18 cellular contexts compared by ENCODE assay signal in the genomic region with DNA sequence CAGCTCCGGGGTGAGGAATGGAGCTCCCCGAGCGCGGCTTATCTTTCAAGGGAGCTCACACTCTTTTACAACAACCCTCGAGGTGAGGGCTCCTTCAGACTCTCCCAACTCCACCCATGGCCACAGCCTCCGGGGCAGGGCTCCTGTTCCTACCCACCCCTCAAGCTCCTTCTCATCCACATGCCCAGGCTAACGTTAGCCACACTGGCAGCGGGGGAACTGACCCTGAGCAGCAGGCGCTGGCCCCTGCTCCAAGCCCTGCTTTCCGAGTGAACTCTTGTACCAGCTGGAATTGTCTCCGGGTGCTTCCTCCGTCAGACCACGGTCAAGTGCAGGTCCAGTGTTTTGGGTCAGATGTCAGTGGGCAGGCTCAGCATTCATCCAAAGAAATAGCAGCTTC.
DNase-seq lines count a peak whose midpoint lies in the region; FAIRE-seq and TF ChIP-seq lines count a peak whose summit lies in the region.
"Had no signal": no experiment of that assay in that cellular context is flagged by ENCODE, and none has a peak within 500 bp of the region (broad histone marks: within the 10 kb centered on the region; RNA-seq: fewer than 3 reads in every experiment).

No MANE protein-coding gene starts in this region.

- H2BK20ac ChIP-seq in H1 (ENCODE audit: low read length), result no peak overlapping the region

- H3K18ac ChIP-seq in H1 (ENCODE audit: extremely low read depth, low read length) (no peak overlapping the region), neuronal stem cell (ENCODE audit: low read length) (peak overlapping the region; percentile 24)

- no peak overlapping the region for H2BK12ac ChIP-seq in H1 (ENCODE audit: low read depth, low read length)
- H2BK12ac ChIP-seq in neuronal stem cell (ENCODE audit: low read length), result no peak overlapping the region

- H3K36me3 ChIP-seq in H1 (ENCODE audit: control insufficient read depth in 2 of 4, insufficient read depth in 4 of 4, low read length in 3 of 4) (no peaks in the 10 kb centered on the region), neuronal stem cell (replicated peaks in 1 of 2; ENCODE audit: control insufficient read depth in 2 of 2, insufficient read depth in 2 of 2, low read length in 2 of 2) (no peaks in the 10 kb centered on the region)
- H3K36me3 ChIP-seq: HAP-1 had no signal

- no peak overlapping the region for H3K14ac ChIP-seq in H1 (ENCODE audit: insufficient read length)
- no peak overlapping the region for H3K14ac ChIP-seq in neuronal stem cell (ENCODE audit: low read length)

- H3K79me2 ChIP-seq in H1 (ENCODE audit: control insufficient read depth in 1 of 2, insufficient read depth in 2 of 2, low read length in 2 of 2), result no peaks in the 10 kb centered on the region

- H2BK15ac ChIP-seq in H1 (ENCODE audit: low read length) (no peak overlapping the region), neuronal stem cell (ENCODE audit: low read length) (no peak overlapping the region)

- POLR2A ChIA-PET in H1 (lab: Charles Lee; ENCODE audit: partially characterized antibody), result no interaction called here

- H3K27me3 ChIP-seq in H1 (replicated peaks in 1 of 4; ENCODE audit: control insufficient read depth in 3 of 4, extremely low read depth in 1 of 4, insufficient read depth in 3 of 4, low read length in 3 of 4) (no peaks in the 10 kb centered on the region; a peak in 1 of 7 replicates), neuronal stem cell (ENCODE audit: control insufficient read depth in 3 of 3, insufficient read depth in 3 of 3, low read depth in 1 of 3, low read length in 3 of 3) (no peaks in the 10 kb centered on the region)

- H3K4me2 ChIP-seq in H1 (ENCODE audit: insufficient read depth in 1 of 2, low read depth in 2 of 2, low read length in 2 of 2) (no peak overlapping the region), neuronal stem cell (ENCODE audit: insufficient read depth, low read length, poor library complexity, severe bottlenecking) (no peak overlapping the region)

- H3K4me3 ChIP-seq in H1 (ENCODE audit: extremely low read depth in 1 of 4, insufficient read depth in 2 of 4, low read depth in 3 of 4, low read length in 4 of 4) (no peak overlapping the region), neuronal stem cell (ENCODE audit: low read length in 2 of 2) (no peak overlapping the region)
- H3K4me3 ChIP-seq: HAP-1 had no signal

- H3K4ac ChIP-seq in H1 (replicated peaks; ENCODE audit: insufficient read length, low read depth, low read length), result no peak overlapping the region
- H3K4ac ChIP-seq in neuronal stem cell (ENCODE audit: low read length), result no peak overlapping the region

- H4K8ac ChIP-seq in H1 (ENCODE audit: extremely low read depth, insufficient read depth, low read length) (peak overlapping the region; percentile 71; the same call in 1 of the 2 replicates), neuronal stem cell (ENCODE audit: low read depth, low read length) (no peak overlapping the region)

- CTCF ChIA-PET in H1 (lab: Charles Lee; ENCODE audit: partially characterized antibody), result interaction anchor here (0.6 kb wide), 1 partner anchor 186 kb away, joined by 3 read pairs; no protein-coding TSS in a partner anchor

- H2BK5ac ChIP-seq in H1 (ENCODE audit: low read depth, low read length) (no peak overlapping the region), neuronal stem cell (ENCODE audit: low read length) (no peak overlapping the region)

- H3K79me1 ChIP-seq in H1 (ENCODE audit: low read depth, low read length) (no peaks in the 10 kb centered on the region), neuronal stem cell (ENCODE audit: low read depth, low read length) (no peaks in the 10 kb centered on the region)

- no peak for TF ChIP-seq CTCF in VCaP (conservative IDR thresholded peaks at IDR 0.05)
- TF ChIP-seq CTCF in H1 (IDR thresholded peaks at IDR 0.05; ENCODE audit: control extremely low read depth in 1 of 3, insufficient read depth in 1 of 3, low read depth in 1 of 3, low read length in 3 of 3), result no peak

- no peak for TF ChIP-seq RAD21 in H1 (IDR thresholded peaks at IDR 0.05 in 1 of 2, conservative IDR thresholded peaks at IDR 0.05 in 1 of 2; ENCODE audit: low read depth in 2 of 2, low read length in 2 of 2)

- WGBS in H1 (ENCODE audit: extremely low coverage in 1 of 2, insufficient coverage in 1 of 2, insufficient read length in 1 of 2, insufficient replicate concordance in 2 of 2, low coverage in 1 of 2, low lambda C conversion rate in 2 of 2, missing lambda C conversion rate in 1 of 2), 2 experiments, result 92% methylated on average over 13 of the region's 13 CpGs; no CpG with 5 or more reads in 1 of the 2 experiments
- WGBS in neuronal stem cell (ENCODE audit: extremely low coverage in 2 of 2, insufficient read length in 2 of 2, insufficient replicate concordance in 1 of 2), 2 donors, result no CpG with 5 or more reads among the region's 13 CpGs

- H3K23me2 ChIP-seq in H1 (ENCODE audit: low read depth, low read length), result no peaks in the 10 kb centered on the region

- H2BK120ac ChIP-seq in H1 (replicated peaks; ENCODE audit: low read depth, low read length) (no peak overlapping the region), neuronal stem cell (ENCODE audit: low read depth, low read length) (no peak overlapping the region)

- H2AFZ ChIP-seq in H1 (ENCODE audit: low read length), result no peak overlapping the region
- no peak overlapping the region for H2AFZ ChIP-seq in neuronal stem cell (ENCODE audit: low read length)

- H4K91ac ChIP-seq in H1 (replicated peaks; ENCODE audit: insufficient read length, low read length), result no peak overlapping the region
- H4K91ac ChIP-seq in neuronal stem cell (ENCODE audit: low read depth, low read length, poor library complexity), result no peak overlapping the region

- no peak overlapping the region for H3K9ac ChIP-seq in H1 (replicated peaks in 1 of 4; ENCODE audit: extremely low read depth in 1 of 4, low read depth in 3 of 4, low read length in 3 of 4)
- H3K9ac ChIP-seq in neuronal stem cell (ENCODE audit: low read depth, low read length, poor library complexity), result no peak overlapping the region

- no peak overlapping the region for H2AK5ac ChIP-seq in H1 (ENCODE audit: low read depth, low read length)
- H2AK5ac ChIP-seq in neuronal stem cell (ENCODE audit: low read depth, low read length), result no peak overlapping the region

- no peak for TF ChIP-seq EP300 in H1 (IDR thresholded peaks at IDR 0.05; ENCODE audit: borderline replicate concordance in 1 of 2, low read depth in 2 of 2, low read length in 2 of 2)

- H3K9me3 ChIP-seq in H1 (ENCODE audit: insufficient read depth in 2 of 2, low read depth in 1 of 2, low read length in 1 of 2) (no peaks in the 10 kb centered on the region), neuronal stem cell (replicated peaks in 1 of 2; ENCODE audit: control insufficient read depth in 2 of 2, insufficient read depth in 1 of 2, low read depth in 1 of 2, low read length in 2 of 2) (no peaks in the 10 kb centered on the region)
- H3K9me3 ChIP-seq: HAP-1 had no signal

- peak overlapping the region; percentile 72; the same call in 1 of the 2 replicates for H3K27ac ChIP-seq in VCaP
- H3K27ac ChIP-seq in H1 (ENCODE audit: low read depth, low read length), result no peak overlapping the region
- H3K27ac ChIP-seq in neuronal stem cell (replicated peaks; ENCODE audit: low read length), result no peak overlapping the region
- H3K27ac ChIP-seq: GM23248 had no signal

- DNase-seq in H1 (ENCODE audit: low read depth in 1 of 2, low spot score in 2 of 2) (no peak), neuronal stem cell (ENCODE audit: low spot score) (no peak), dedifferentiated amniotic fluid mesenchymal stem cell (ENCODE audit: extremely low spot score) (no peak), NCI-H82 treated with DMSO at 0.1 percent for 48 hours (lab: John Stamatoyannopoulos, UW; ENCODE audit: unreplicated experiment) (no peak)
- DNase-seq in activated naive CD4-positive, alpha-beta T cell (lab: John Stamatoyannopoulos, UW), result no peak
- DNase-seq: C1 segment of cervical spinal cord; Calu3; CD4-positive, alpha-beta memory T cell; COR-L47; DMS53; DMS79 treated with DMSO at 0.1 percent for 48 hours; GF-D8; HFFc6 had no signal

- H4K20me1 ChIP-seq in H1 (replicated peaks in 1 of 2; ENCODE audit: control insufficient read depth in 1 of 2, insufficient read depth in 2 of 2, low read length in 2 of 2), result peaks cover 0 to 1% of the 10 kb centered on the region in 2 experiments

- H3K56ac ChIP-seq in H1 (replicated peaks; ENCODE audit: insufficient read length, low read depth, low read length), result no peak overlapping the region

- H3K4me1 ChIP-seq in H1 (replicated peaks in 1 of 4; ENCODE audit: control insufficient read depth in 3 of 4, insufficient read depth in 4 of 4, low read length in 3 of 4) (no peaks in the 10 kb centered on the region), neuronal stem cell (ENCODE audit: control insufficient read depth in 2 of 2, insufficient read depth in 1 of 2, low read depth in 1 of 2, low read length in 2 of 2) (no peaks in the 10 kb centered on the region)
- H3K4me1 ChIP-seq: HAP-1 had no signal

- FAIRE-seq in H1 (lab: Jason Lieb, UNC), result no peak
- FAIRE-seq: GM12891, GM19239 had no signal

- no peak for TF ChIP-seq POLR2A in H1 (IDR thresholded peaks at IDR 0.05; ENCODE audit: control extremely low read depth in 1 of 2, low read depth in 2 of 2, low read length in 2 of 2)

- no peak overlapping the region for H4K5ac ChIP-seq in H1 (ENCODE audit: insufficient read length, low read depth, low read length)

- H3K23ac ChIP-seq in H1 (ENCODE audit: insufficient read length) (no peak overlapping the region), neuronal stem cell (ENCODE audit: low read depth, low read length, poor library complexity) (no peak overlapping the region)

TF ChIP-seq in H1, 55 proteins besides CTCF, POLR2A, EP300 and RAD21:
- no peak for TF ChIP-seq SRF (IDR thresholded peaks at IDR 0.05; ENCODE audit: low read depth, low read length)
- no peak for TF ChIP-seq GTF2F1 (IDR thresholded peaks at IDR 0.05; ENCODE audit: borderline replicate concordance, low read depth, low read length)
- TF ChIP-seq RNF2 (IDR thresholded peaks at IDR 0.05; ENCODE audit: borderline replicate concordance, low read depth, low read length, missing control alignments, poor library complexity, severe bottlenecking), result no peak
- no peak for TF ChIP-seq ASH2L (IDR thresholded peaks at IDR 0.05; ENCODE audit: low read length)
- TF ChIP-seq NRF1 (IDR thresholded peaks at IDR 0.05; ENCODE audit: low read depth, low read length), result no peak
- TF ChIP-seq ZNF274 (IDR thresholded peaks at IDR 0.05; ENCODE audit: borderline replicate concordance, extremely low read depth, low read length), result no peak
